ENCODE assay signal across 15 cellular contexts in the genomic region with DNA sequence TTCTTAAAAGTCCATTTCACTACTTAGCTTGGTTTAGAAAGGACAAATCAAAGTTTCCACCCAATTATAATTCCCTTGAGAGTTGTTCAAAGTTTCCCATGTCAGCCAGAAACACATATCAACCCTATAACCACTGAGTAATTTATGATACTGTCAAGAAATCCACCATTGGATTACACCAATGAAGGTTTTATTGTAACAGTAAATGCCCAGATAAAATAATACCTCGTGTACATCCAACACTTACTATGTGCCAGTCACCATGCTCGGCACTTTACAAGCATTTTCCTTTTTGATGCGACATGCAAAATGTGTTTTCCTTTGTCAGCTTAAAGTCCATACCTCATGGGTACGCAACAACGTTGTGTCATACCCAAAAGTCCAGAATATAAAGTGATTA.
DNase-seq lines count a peak whose midpoint lies in the region; ATAC-seq and TF ChIP-seq lines count a peak whose summit lies in the region.
"Had no signal": no experiment of that assay in that cellular context is flagged by ENCODE, and none has a peak within 500 bp of the region (broad histone marks: within the 10 kb centered on the region; RNA-seq: fewer than 3 reads in every experiment).

No MANE protein-coding gene starts in this region.

- peak overlapping the region in 2 of 3 experiments; percentile 33 to 53; a peak in 1 of 7 replicates for H3K27ac Mint-ChIP-seq in H9
- H3K27ac Mint-ChIP-seq in activated naive CD4-positive, alpha-beta T cell treated with anti-CD3 and anti-CD28 coated beads, Interleukin-2, amount 10 ng/mL, durations not matched to agents 7 days and 5 days, result no peak overlapping the region
- H3K27ac Mint-ChIP-seq: CD4-positive, alpha-beta memory T cell had no signal

- no peaks in the 10 kb centered on the region for H3K27me3 ChIP-seq in H9 (ENCODE audit: insufficient read depth, low read length)
- no peaks in the 10 kb centered on the region for H3K27me3 ChIP-seq in trophoblast cell (ENCODE audit: insufficient read depth, low read length)

- H3K23ac ChIP-seq in H9 (ENCODE audit: insufficient read length, low read depth, low read length) (no peak overlapping the region), trophoblast cell (ENCODE audit: low read length) (no peak overlapping the region)

- H3K27me3 Mint-ChIP-seq in H9 (ENCODE audit: low read depth), result no peaks in the 10 kb centered on the region
- no peaks in the 10 kb centered on the region for H3K27me3 Mint-ChIP-seq in activated naive CD4-positive, alpha-beta T cell treated with anti-CD3 and anti-CD28 coated beads, Interleukin-2, amount 10 ng/mL, durations not matched to agents 7 days and 5 days
- H3K27me3 Mint-ChIP-seq: CD4-positive, alpha-beta memory T cell had no signal

- TF ChIP-seq CTCF in H9 (conservative IDR thresholded peaks at IDR 0.05) (no peak), mucosa of descending colon (IDR thresholded peaks at IDR 0.05) (no peak)

- peaks cover 23% of the 10 kb centered on the region; the same call in 1 of the 2 replicates for H3K79me2 ChIP-seq in H9 (ENCODE audit: insufficient read depth, low read length)
- no peaks in the 10 kb centered on the region for H3K79me2 ChIP-seq in trophoblast cell (ENCODE audit: control insufficient read depth, insufficient read depth, low read length, poor library complexity)

- no peak overlapping the region for H2BK20ac ChIP-seq in H9 (ENCODE audit: low read depth, low read length, poor library complexity, severe bottlenecking)

- H2BK15ac ChIP-seq in H9 (ENCODE audit: low read depth, low read length), result no peak overlapping the region

- no peak overlapping the region for H2BK120ac ChIP-seq in H9 (ENCODE audit: low read depth, low read length, poor library complexity, severe bottlenecking)
- H2BK120ac ChIP-seq in trophoblast cell (ENCODE audit: insufficient read depth, low read length, poor library complexity), result no peak overlapping the region

- intact Hi-C loops in mucosa of descending colon (cut with DNase I, micrococcal nuclease), result no loop called here

- H3K4me3 ChIP-seq in mucosa of descending colon (no peak overlapping the region), trophoblast cell (ENCODE audit: low read depth, low read length) (no peak overlapping the region)
- H3K4me3 ChIP-seq: GM23248 had no signal

- H3K23me2 ChIP-seq in H9 (ENCODE audit: insufficient read length, low read depth, low read length, poor library complexity, severe bottlenecking), result no peaks in the 10 kb centered on the region

- CTCF ChIA-PET in HEK293T (lab: Yijun Ruan, JAX), result interaction anchor here (1.3 kb wide), 1 partner anchor 366 kb away, joined by 3 read pairs; no protein-coding TSS in a partner anchor
- CTCF ChIA-PET in activated naive CD4-positive, alpha-beta T cell treated with anti-CD3 and anti-CD28 coated beads, Interleukin-2, amount 10 ng/mL, durations not matched to agents 7 days and 5 days (lab: Charles Lee), result interaction anchor here (0.6 kb wide), 1 partner anchor 28 kb away, joined by 3 read pairs; no protein-coding TSS in a partner anchor

- H2AFZ ChIP-seq in H9 (ENCODE audit: low read length) (no peak overlapping the region), trophoblast cell (ENCODE audit: insufficient read depth, low read length, poor library complexity) (no peak overlapping the region)
- H2AFZ ChIP-seq: GM23248 had no signal

- H4K8ac ChIP-seq in H9 (replicated peaks; ENCODE audit: insufficient read length, low read depth, low read length) (no peak overlapping the region), trophoblast cell (ENCODE audit: low read depth, low read length) (no peak overlapping the region)

- H3K9me3 Mint-ChIP-seq in H9, result peaks cover 34 to 36% of the 10 kb centered on the region in 2 experiments
- peaks cover 7% of the 10 kb centered on the region for H3K9me3 Mint-ChIP-seq in activated naive CD4-positive, alpha-beta T cell treated with anti-CD3 and anti-CD28 coated beads, Interleukin-2, amount 10 ng/mL, durations not matched to agents 7 days and 5 days

- no peaks in the 10 kb centered on the region for H3K36me3 ChIP-seq in mucosa of descending colon (ENCODE audit: low read depth)
- peaks cover 1 to 2% of the 10 kb centered on the region in 2 experiments for H3K36me3 ChIP-seq in trophoblast cell (ENCODE audit: control insufficient read depth in 1 of 2, insufficient read depth in 2 of 2, low read length in 2 of 2)

- H3T11ph ChIP-seq in H9 (ENCODE audit: low read length), result no peak overlapping the region

- H3K4me2 ChIP-seq in H9 (ENCODE audit: insufficient read depth, insufficient read length, low read length) (no peak overlapping the region), trophoblast cell (ENCODE audit: low read length) (no peak overlapping the region)

- POLR2A ChIA-PET in HEK293T (lab: Yijun Ruan, JAX), result interaction anchor here (0.6 to 1.1 kb wide), 2 partner anchors 63 to 64 kb away, joined by 3 read pairs; a partner anchor contains a TSS

- WGBS in H9 (ENCODE audit: extremely low coverage, insufficient read length, low lambda C conversion rate), result no CpG with 5 or more reads among the region's 5 CpGs
- no CpG with 5 or more reads among the region's 5 CpGs for WGBS in trophoblast cell (ENCODE audit: extremely low coverage, insufficient coverage, insufficient read length)

- no peak overlapping the region for H3K4me3 Mint-ChIP-seq in H9
- no peak overlapping the region for H3K4me3 Mint-ChIP-seq in activated naive CD4-positive, alpha-beta T cell treated with anti-CD3 and anti-CD28 coated beads, Interleukin-2, amount 10 ng/mL, durations not matched to agents 7 days and 5 days
- H3K4me3 Mint-ChIP-seq: CD4-positive, alpha-beta memory T cell had no signal

- H3K36me3 Mint-ChIP-seq in H9 (ENCODE audit: insufficient read depth in 1 of 3, low read depth in 3 of 3), result peaks cover 7 to 10% (median 8%) of the 10 kb centered on the region in 3 experiments; a peak in 4 of 7 replicates
- no peaks in the 10 kb centered on the region for H3K36me3 Mint-ChIP-seq in activated naive CD4-positive, alpha-beta T cell treated with anti-CD3 and anti-CD28 coated beads, Interleukin-2, amount 10 ng/mL, durations not matched to agents 7 days and 5 days
- H3K36me3 Mint-ChIP-seq: CD4-positive, alpha-beta memory T cell had no signal

- no peak overlapping the region for H2BK12ac ChIP-seq in H9 (ENCODE audit: insufficient read length, low read depth, low read length)
- no peak overlapping the region for H2BK12ac ChIP-seq in trophoblast cell (ENCODE audit: low read length)

- no peak overlapping the region for H2AK5ac ChIP-seq in H9 (ENCODE audit: insufficient read length, low read length)
- H2AK5ac ChIP-seq in trophoblast cell (ENCODE audit: low read length), result no peak overlapping the region

- H3K4me1 ChIP-seq in H9 (ENCODE audit: insufficient read depth, low read length) (peaks cover 7% of the 10 kb centered on the region), mucosa of descending colon (ENCODE audit: low read depth) (no peaks in the 10 kb centered on the region), trophoblast cell (ENCODE audit: control insufficient read depth in 1 of 2, insufficient read depth in 2 of 2, low read length in 2 of 2) (peaks cover 0 to 5% of the 10 kb centered on the region in 2 experiments)

- H3K4me1 Mint-ChIP-seq in H9, result peaks cover 26 to 29% of the 10 kb centered on the region in 2 experiments
- no peaks in the 10 kb centered on the region for H3K4me1 Mint-ChIP-seq in activated naive CD4-positive, alpha-beta T cell treated with anti-CD3 and anti-CD28 coated beads, Interleukin-2, amount 10 ng/mL, durations not matched to agents 7 days and 5 days
- H3K4me1 Mint-ChIP-seq: CD4-positive, alpha-beta memory T cell had no signal

- DNase-seq in H9, result no peak
- no peak for DNase-seq in HEK293T (ENCODE audit: extremely low spot score)
- DNase-seq in mucosa of descending colon, result no peak
- no peak for DNase-seq in trophoblast cell
- DNase-seq in activated naive CD4-positive, alpha-beta T cell treated with anti-CD3 and anti-CD28 coated beads, Interleukin-2, amount 10 ng/mL, durations not matched to agents 7 days and 5 days, result no peak
- DNase-seq in T1000 (lab: John Stamatoyannopoulos, UW), result no peak
- no peak for DNase-seq in NCI-H1436 treated with DMSO at 0.1 percent for 48 hours (lab: John Stamatoyannopoulos, UW)
- DNase-seq: C1 segment of cervical spinal cord; CD4-positive, alpha-beta memory T cell; COR-L47; DMS153; DND-41; GM23248; H7 had no signal

- H3K9me3 ChIP-seq in H9 (ENCODE audit: control insufficient read depth, low read depth, low read length), result no peaks in the 10 kb centered on the region
- no peaks in the 10 kb centered on the region for H3K9me3 ChIP-seq in mucosa of descending colon
- H3K9me3 ChIP-seq in trophoblast cell (ENCODE audit: insufficient read depth, low read depth, low read length), result no peaks in the 10 kb centered on the region

- H3K79me1 ChIP-seq in H9 (ENCODE audit: insufficient read depth, low read depth, low read length, poor library complexity, severe bottlenecking) (no peaks in the 10 kb centered on the region), trophoblast cell (ENCODE audit: low read length) (no peaks in the 10 kb centered on the region)

- H3K56ac ChIP-seq in H9 (ENCODE audit: insufficient read length, low read depth, low read length), result no peak overlapping the region

- H3K4ac ChIP-seq in H9 (ENCODE audit: low read depth, low read length) (no peak overlapping the region), trophoblast cell (ENCODE audit: low read depth, low read length) (peak overlapping the region; percentile 36)

- H3K14ac ChIP-seq in H9 (ENCODE audit: insufficient read depth, low read length) (no peak overlapping the region), trophoblast cell (ENCODE audit: low read length) (no peak overlapping the region)

- peak; percentile 69 for ATAC-seq in mucosa of descending colon
- ATAC-seq: HCT116 had no signal

- no peak overlapping the region for H4K5ac ChIP-seq in H9 (ENCODE audit: insufficient read length, low read depth, low read length)

- no peaks in the 10 kb centered on the region for H4K20me1 ChIP-seq in H9 (ENCODE audit: control insufficient read depth, insufficient read depth, insufficient read length)

- no peak overlapping the region for H2BK5ac ChIP-seq in H9 (ENCODE audit: insufficient read length, low read length)
- no peak overlapping the region for H2BK5ac ChIP-seq in trophoblast cell (ENCODE audit: low read depth, low read length, poor library complexity)

- no peak overlapping the region for H4K12ac ChIP-seq in trophoblast cell (ENCODE audit: low read depth, low read length)

- H3K18ac ChIP-seq in H9 (ENCODE audit: insufficient read length, low read depth, low read length), result no peak overlapping the region
- no peak overlapping the region for H3K18ac ChIP-seq in trophoblast cell (ENCODE audit: low read length)

- H3K27ac ChIP-seq in H9 (ENCODE audit: insufficient read length, low read depth, low read length), result no peak overlapping the region
- no peak overlapping the region for H3K27ac ChIP-seq in trophoblast cell (ENCODE audit: low read depth, low read length)
- H3K27ac ChIP-seq: GM23248 had no signal

- no peak overlapping the region for H4K91ac ChIP-seq in H9 (ENCODE audit: insufficient read length, low read depth, low read length)
- H4K91ac ChIP-seq in trophoblast cell (ENCODE audit: low read depth, low read length), result no peak overlapping the region

- H3K9ac ChIP-seq in H9 (ENCODE audit: extremely low read depth, insufficient read length, low read length), result no peak overlapping the region
- no peak overlapping the region for H3K9ac ChIP-seq in trophoblast cell (ENCODE audit: low read length)
- H3K9ac ChIP-seq: GM23248 had no signal

TF ChIP-seq in HEK293T, 16 proteins besides CTCF, POLR2A, EP300 and RAD21 (continues in another document):
- no peak for TF ChIP-seq ELF4 (IDR thresholded peaks at IDR 0.05)
